32 cellular contexts compared by ENCODE assay signal in the genomic region with DNA sequence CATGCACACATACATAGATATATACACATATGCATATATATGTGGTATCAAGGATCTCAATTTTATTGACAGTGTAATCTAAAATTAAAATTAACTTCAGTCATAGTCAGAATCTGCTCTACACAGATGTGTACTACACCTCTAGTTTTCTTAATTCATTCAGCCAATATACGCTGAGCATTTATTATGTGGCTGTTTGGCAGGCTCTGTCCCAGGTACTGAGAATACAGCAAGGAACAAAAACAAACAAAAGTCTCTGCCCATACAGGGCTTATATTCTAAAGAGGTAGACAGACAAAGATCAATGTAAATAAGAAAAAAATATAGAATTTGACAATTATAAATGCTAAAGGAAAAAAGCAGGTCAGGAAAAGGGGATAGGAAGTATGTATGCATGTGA. TPM values are rescaled to one million over a fixed set of nuclear protein-coding genes. Genes with fewer than 3 reads are reported as not detected.
"Had no signal": no experiment of that assay in that cellular context is flagged by ENCODE, and none has a peak within 500 bp of the region (broad histone marks: within the 10 kb centered on the region; RNA-seq: fewer than 3 reads in every experiment).

No MANE protein-coding gene starts in this region.

- DNase-seq: Kasumi-1, MG63, NCI-H1048, NCI-H1105 treated with DMSO at 0.1 percent for 48 hours, NCI-H1417, NCI-H1436, NCI-H146, NCI-H1694, NCI-H187, NCI-H1930, NCI-H2081 treated with DMSO at 0.1 percent for 48 hours, NCI-H2107, NCI-H2171, NCI-H226, NCI-H446 treated with DMSO at 0.1 percent for 48 hours, NCI-H510A, NCI-H524, NCI-H526, NCI-H69, NCI-H748 treated with DMSO at 0.1 percent for 48 hours, NCI-H82, SHP77, SIG-M5, SJCRH30, T-cell had no signal

- H3K27me3 ChIP-seq: MG63, SJCRH30 had no signal

- H3K27ac ChIP-seq: RWPE1, SJCRH30, SK-N-MC had no signal

- FAIRE-seq: RCC 7860 had no signal

- H3K36me3 ChIP-seq: MG63, SJCRH30 had no signal

- H3K9me3 ChIP-seq: MG63, SJCRH30 had no signal

- H3K4me3 ChIP-seq: MG63, SJCRH30, SK-N-MC had no signal

- ATAC-seq: Panc1, Right ventricle myocardium inferior, T-cell had no signal

RNA-seq across cellular contexts. Expression of gene RGS17, which starts 7.8 kb away (rescaled TPM):
- total RNA-seq: OCI-LY7; T-helper 1 cell treated with Interleukin-12 subunit alpha and Interleukin-12 subunit beta and Interleukin-4 antibody, amounts not matched to agents 30 ng/mL and 1 ng/mL, for 36 hours had no signal
